Comparison of ENCODE assay signal across 8 cellular contexts in genomic region chr1:61078611-61079010, GRCh38. TPM values are rescaled to one million over a fixed set of nuclear protein-coding genes. Genes with fewer than 3 reads are reported as not detected.
DNase-seq lines count a peak whose midpoint lies in the region; ATAC-seq, FAIRE-seq and TF ChIP-seq lines count a peak whose summit lies in the region.

No MANE protein-coding gene starts in this region.

- peaks cover 47% of the 10 kb centered on the region for H3K4me1 Mint-ChIP-seq in CD8-positive, alpha-beta T cell (ENCODE audit: low read depth)

- H3K4me3 Mint-ChIP-seq in CD8-positive, alpha-beta T cell = peak overlapping the region; percentile 86

- no peaks in the 10 kb centered on the region for H3K9me3 Mint-ChIP-seq in CD8-positive, alpha-beta T cell

- no peak for TF ChIP-seq POLR2A in Peyer's patch (IDR thresholded peaks at IDR 0.05)
- no peak for TF ChIP-seq POLR2A in endothelial cell of umbilical vein (IDR thresholded peaks at IDR 0.05; ENCODE audit: low read depth, low read length)

- no peaks in the 10 kb centered on the region for H3K9me1 ChIP-seq in endothelial cell of umbilical vein (replicated peaks; ENCODE audit: control insufficient read depth, extremely low read depth, insufficient read depth, low read length)

- peak overlapping the region; percentile 60 for H2AFZ ChIP-seq in endothelial cell of umbilical vein (ENCODE audit: low read depth, low read length)

- H3K27me3 Mint-ChIP-seq in CD8-positive, alpha-beta T cell (ENCODE audit: low read depth) = no peaks in the 10 kb centered on the region

- H3K9ac ChIP-seq in endothelial cell of umbilical vein (replicated peaks; ENCODE audit: extremely low read depth, insufficient read depth, low read length) = peak overlapping the region; percentile 32

- DNase-seq in CD8-positive, alpha-beta T cell = no peak
- DNase-seq in Peyer's patch (no peak), endothelial cell of umbilical vein (ENCODE audit: low read depth, low spot score) (peak; percentile 54), pancreas (no peak), GM19240 (ENCODE audit: insufficient read length, low spot score) (no peak), SHP77 treated with DMSO at 0.1 percent for 48 hours (lab: John Stamatoyannopoulos, UW) (no peak)

- 20 to 25% methylated on average over 5 of the region's 5 CpGs for WGBS in pancreas, 2 donors

- peak overlapping the region; percentile 74 for H3K4me3 ChIP-seq in CD8-positive, alpha-beta T cell (ENCODE audit: low read depth, low read length)
- H3K4me3 ChIP-seq in Peyer's patch (peak overlapping the region in 2 of 4 donors; percentile 57 to 69), endothelial cell of umbilical vein (replicated peaks in 1 of 3; ENCODE audit: insufficient read depth in 1 of 3, low read depth in 1 of 3, low read length in 3 of 3) (peak overlapping the region in 1 of 3 experiments; percentile 41), pancreas (peak overlapping the region in 2 of 4 donors; percentile 48 to 55)

- H4K20me1 ChIP-seq in endothelial cell of umbilical vein (replicated peaks; ENCODE audit: control insufficient read depth, extremely low read depth, insufficient read depth, low read length) = no peaks in the 10 kb centered on the region

- no peaks in the 10 kb centered on the region for H3K36me3 ChIP-seq in CD8-positive, alpha-beta T cell (ENCODE audit: insufficient read depth, low read length)
- H3K36me3 ChIP-seq in Peyer's patch (no peaks in the 10 kb centered on the region), endothelial cell of umbilical vein (ENCODE audit: control insufficient read depth in 2 of 2, extremely low read depth in 1 of 2, insufficient read depth in 2 of 2, low read length in 2 of 2) (no peaks in the 10 kb centered on the region), pancreas (no peaks in the 10 kb centered on the region)

- no peaks in the 10 kb centered on the region for H3K9me3 ChIP-seq in CD8-positive, alpha-beta T cell (ENCODE audit: low read length)
- H3K9me3 ChIP-seq in Peyer's patch (no peaks in the 10 kb centered on the region), endothelial cell of umbilical vein (replicated peaks; ENCODE audit: control insufficient read depth, insufficient read depth, low read length) (no peaks in the 10 kb centered on the region), pancreas (no peaks in the 10 kb centered on the region)

- peak overlapping the region; percentile 98 for H3K27ac Mint-ChIP-seq in CD8-positive, alpha-beta T cell

- CTCF ChIA-PET in CD8-positive, alpha-beta T cell (lab: Charles Lee) = interaction anchor here (0.8 to 4.6 kb wide), 2 partner anchors 29 to 130 kb away, joined by 3 to 42 read pairs; no protein-coding TSS in a partner anchor
- CTCF ChIA-PET in endothelial cell of umbilical vein (lab: Charles Lee) = interaction anchor here (1.0 to 6.1 kb wide), 12 partner anchors 16 to 509 kb away, joined by 3 to 78 read pairs (median 6); no protein-coding TSS in a partner anchor

- peak overlapping the region; percentile 76 for H3K27ac ChIP-seq in CD8-positive, alpha-beta T cell (ENCODE audit: low read depth, low read length)
- peak overlapping the region; percentile 53 to 93 (median 62) for H3K27ac ChIP-seq in Peyer's patch
- peak overlapping the region; percentile 43 for H3K27ac ChIP-seq in endothelial cell of umbilical vein (ENCODE audit: insufficient read depth, low read depth, low read length)
- H3K27ac ChIP-seq in pancreas = peak overlapping the region; percentile 24 to 92 (median 67)

- TF ChIP-seq CTCF in CD8-positive, alpha-beta T cell (IDR thresholded peaks at IDR 0.05) = no peak
- TF ChIP-seq CTCF in Peyer's patch (IDR thresholded peaks at IDR 0.05) (no peak), endothelial cell of umbilical vein (IDR thresholded peaks at IDR 0.05; ENCODE audit: extremely low read depth in 1 of 2, insufficient read depth in 1 of 2, low read depth in 1 of 2, low read length in 2 of 2) (no peak), pancreas (IDR thresholded peaks at IDR 0.05) (no peak)

- no peak for ATAC-seq in CD8-positive, alpha-beta T cell
- ATAC-seq in pancreas (no peak), HG03108 (IDR thresholded peaks at IDR 0.05; ENCODE audit: unreplicated experiment) (no peak)
- ATAC-seq in activated CD4-positive, CD25-positive, alpha-beta regulatory T cell treated with anti-CD3 and anti-CD28 coated beads, Interleukin-2, amount 50 U/mL, for 24 hours = no peak

- peaks cover 42% of the 10 kb centered on the region for H3K4me1 ChIP-seq in CD8-positive, alpha-beta T cell (ENCODE audit: insufficient read depth, low read length)
- H3K4me1 ChIP-seq in Peyer's patch (peaks cover 0 to 44% (median 6%) of the 10 kb centered on the region in 4 donors), endothelial cell of umbilical vein (ENCODE audit: control insufficient read depth, extremely low read depth, insufficient read depth, low read length) (peaks cover 41% of the 10 kb centered on the region), pancreas (peaks cover 25 to 44% (median 28%) of the 10 kb centered on the region in 3 donors)

- BruUV-seq in endothelial cell of umbilical vein (replicated peaks; lab: Mats Ljungman, UMichigan) = no TSS peak

- peak overlapping the region; percentile 98 for H3K4me2 ChIP-seq in endothelial cell of umbilical vein (ENCODE audit: insufficient read depth, low read length)

- intact Hi-C loops in CD8-positive, alpha-beta T cell (cut with DNase I, micrococcal nuclease) = loop anchor here (5.0 to 10.0 kb wide), 4 partner anchors 36 to 1356 kb away; partner anchors contain the start of genes HOOK1 (in 1 of the 2), PATJ (in 1 of the 2) and USP1 (in 1 of the 2)
- intact Hi-C loops in endothelial cell of umbilical vein (cut with micrococcal nuclease) = loop anchor here (1.0 to 10.0 kb wide), 5 partner anchors 28 to 646 kb away; partner anchors contain the start of gene TM2D1
- intact Hi-C loops in pancreas (cut with DNase I) = no loop called here

- FAIRE-seq in endothelial cell of umbilical vein (lab: Jason Lieb, UNC) = no peak
- no peak for FAIRE-seq in pancreas (lab: Jason Lieb, UNC)

- dilution Hi-C loops in endothelial cell of umbilical vein (cut with MboI; ENCODE audit: extremely low pct_ligation_motif_present, low sequenced_read_pairs) = no loop called here

- peaks cover 10% of the 10 kb centered on the region for H3K36me3 Mint-ChIP-seq in CD8-positive, alpha-beta T cell

- peaks cover 11% of the 10 kb centered on the region for H3K79me2 ChIP-seq in endothelial cell of umbilical vein (ENCODE audit: control insufficient read depth, insufficient read depth, low read length)

- no peaks in the 10 kb centered on the region for H3K27me3 ChIP-seq in CD8-positive, alpha-beta T cell (ENCODE audit: insufficient read depth, low read length)
- H3K27me3 ChIP-seq in Peyer's patch (no peaks in the 10 kb centered on the region), endothelial cell of umbilical vein (ENCODE audit: control insufficient read depth in 2 of 2, insufficient read depth in 2 of 2, low read length in 2 of 2) (no peaks in the 10 kb centered on the region), pancreas (no peaks in the 10 kb centered on the region)

- POLR2A ChIA-PET in CD8-positive, alpha-beta T cell (lab: Charles Lee) = interaction anchor here (0.7 to 4.5 kb wide), 5 partner anchors 10 to 141 kb away, joined by 3 to 66 read pairs (median 5); no protein-coding TSS in a partner anchor
- POLR2A ChIA-PET in endothelial cell of umbilical vein (lab: Charles Lee) = interaction anchor here (2.3 kb wide), 1 partner anchor 29 kb away, joined by 9 read pairs; no protein-coding TSS in a partner anchor

TF ChIP-seq in endothelial cell of umbilical vein, 7 proteins besides CTCF, POLR2A, EP300 and RAD21:
- TF ChIP-seq GATA2 (IDR thresholded peaks at IDR 0.05; ENCODE audit: insufficient read depth, insufficient read length, low read depth, low read length) = no peak
- no peak for TF ChIP-seq MYC (IDR thresholded peaks at IDR 0.05; ENCODE audit: low read depth, low read length)
TF ChIP-seq in endothelial cell of umbilical vein: peak in this region for 0.

RNA-seq across cellular contexts. Expression of gene NFIA, which starts 3.8 kb away (rescaled TPM):
- total RNA-seq in CD8-positive, alpha-beta T cell = 1 to 10 TPM; 5.3 to 6.7 TPM
- total RNA-seq in Peyer's patch (100 to 1,000 TPM in 1 of 4 donors, 10 to 100 TPM in 3; 32.0 to 160 (median 32.9) TPM), endothelial cell of umbilical vein (41.3 and 47.0 TPM in 2 replicates), pancreas (10 to 100 TPM; 29.0 to 48.1 (median 32.8) TPM)
- polyA plus RNA-seq in endothelial cell of umbilical vein (25.5 and 31.2 TPM in 2 replicates), pancreas (1 to 10 TPM; 4.9 to 5.6 TPM)
- polyA plus RNA-seq in endothelial cell of umbilical vein (2011; cell fraction: cytosol; rRNA removed) = 15.5 and 15.8 TPM in 2 replicates
- 23.4 and 25.6 TPM in 2 replicates for polyA plus RNA-seq in endothelial cell of umbilical vein (2011; cell fraction: nucleus; rRNA removed)
- polyA plus RNA-seq in endothelial cell of umbilical vein (2012) = 11.7 and 12.9 TPM in 2 replicates
- 85.6 and 92.4 TPM in 2 replicates for polyA minus RNA-seq in endothelial cell of umbilical vein
- 32.8 TPM for polyA minus RNA-seq in endothelial cell of umbilical vein (2011; cell fraction: cytosol; rRNA and poly(A)+ RNA removed)
- 103 and 113 TPM in 2 replicates for polyA minus RNA-seq in endothelial cell of umbilical vein (2011; cell fraction: nucleus; rRNA and poly(A)+ RNA removed)

Comparison
In these comparisons a context has a peak if more than half of its experiments do, and no peak if none do; other contexts are left out.
1. intact Hi-C loops: an anchor here in CD8-positive, alpha-beta T cell (5.0 to 10.0 kb wide) and endothelial cell of umbilical vein (1.0 to 10.0 kb wide); none called in pancreas.